19 cellular contexts compared by ENCODE assay signal in genomic region chr2:128444816-128445532, GRCh38.
DNase-seq lines count a peak whose midpoint lies in the region; ATAC-seq and TF ChIP-seq lines count a peak whose summit lies in the region.
"Had no signal": no experiment of that assay in that cellular context is flagged by ENCODE, and none has a peak within 500 bp of the region (broad histone marks: within the 10 kb centered on the region; RNA-seq: fewer than 3 reads in every experiment).

No MANE protein-coding gene starts in this region.

- intact Hi-C loops in activated CD4-positive, alpha-beta T cell treated with anti-CD3 and anti-CD28 coated beads for 36 hours (cut with DNase I, micrococcal nuclease), result no loop called here

- H3K36me3 ChIP-seq in BLaER1 treated with 17β-estradiol and CSF1 and Interleukin-3, amounts not matched to agents 10 nM and 100 nM, result peaks cover 0 to 24% (median 0%) of the 10 kb centered on the region in 11 experiments; a peak in 3 of 22 replicates
- H3K36me3 ChIP-seq in KOPT-K1 (ENCODE audit: insufficient read depth, low read length), result no peaks in the 10 kb centered on the region
- no peaks in the 10 kb centered on the region for H3K36me3 ChIP-seq in CD8-positive, alpha-beta memory T cell (ENCODE audit: insufficient read depth, low read length)
- H3K36me3 ChIP-seq: transverse colon had no signal

- POLR2A ChIA-PET in activated CD4-positive, alpha-beta T cell treated with anti-CD3 and anti-CD28 coated beads for 36 hours (lab: Charles Lee), result no interaction called here
- POLR2A ChIA-PET in CD8-positive, alpha-beta memory T cell (lab: Charles Lee), result no interaction called here

- H3K36me3 Mint-ChIP-seq in activated CD4-positive, alpha-beta T cell treated with anti-CD3 and anti-CD28 coated beads for 36 hours (ENCODE audit: low read depth), result no peaks in the 10 kb centered on the region
- H3K36me3 Mint-ChIP-seq in CD8-positive, alpha-beta memory T cell, result no peaks in the 10 kb centered on the region

- DNase-seq in ecto neural progenitor cell (ENCODE audit: low spot score) (peak; percentile 29), omental fat pad (ENCODE audit: low spot score) (peak; percentile 15), NCI-H1092 treated with DMSO at 0.1 percent for 48 hours (lab: John Stamatoyannopoulos, UW) (no peak)
- DNase-seq in activated CD4-positive, alpha-beta T cell treated with anti-CD3 and anti-CD28 coated beads for 36 hours, result no peak
- no peak for DNase-seq in CD8-positive, alpha-beta memory T cell
- DNase-seq: cerebellar nuclear complex; H7; hippocampal formation; KG1; kidney; NCI-H1417; NCI-H2227 treated with DMSO at 0.1 percent for 48 hours; stimulated activated naive CD4-positive, alpha-beta T cell; T-helper 9 cell; transverse colon had no signal

- peak overlapping the region in 4 of 11 experiments; percentile 6 to 48 (median 30); a peak in 4 of 22 replicates for H3K27ac ChIP-seq in BLaER1 treated with 17β-estradiol and CSF1 and Interleukin-3, amounts not matched to agents 10 nM and 100 nM
- peak overlapping the region; percentile 64 for H3K27ac ChIP-seq in KOPT-K1 (ENCODE audit: low read depth, low read length, poor library complexity, severe bottlenecking)
- H3K27ac ChIP-seq in CD8-positive, alpha-beta memory T cell (ENCODE audit: low read depth, low read length), result no peak overlapping the region
- H3K27ac ChIP-seq: transverse colon had no signal

- H3K4me1 Mint-ChIP-seq in activated CD4-positive, alpha-beta T cell treated with anti-CD3 and anti-CD28 coated beads for 36 hours, result no peaks in the 10 kb centered on the region
- H3K4me1 Mint-ChIP-seq in CD8-positive, alpha-beta memory T cell, result no peaks in the 10 kb centered on the region

- TF ChIP-seq CTCF in omental fat pad (IDR thresholded peaks at IDR 0.05), result no peak

- H4K20me1 ChIP-seq in BLaER1 treated with 17β-estradiol and CSF1 and Interleukin-3, amounts not matched to agents 10 nM and 100 nM, result peaks cover 0 to 31% (median 0%) of the 10 kb centered on the region in 11 experiments; a peak in 3 of 22 replicates

- no peaks in the 10 kb centered on the region for H3K9me3 Mint-ChIP-seq in activated CD4-positive, alpha-beta T cell treated with anti-CD3 and anti-CD28 coated beads for 36 hours (ENCODE audit: low read depth)
- no peaks in the 10 kb centered on the region for H3K9me3 Mint-ChIP-seq in CD8-positive, alpha-beta memory T cell

- ATAC-seq in omental fat pad (ENCODE audit: low FRiP score), result no peak
- no peak for ATAC-seq in activated CD4-positive, alpha-beta T cell treated with anti-CD3 and anti-CD28 coated beads for 36 hours
- no peak for ATAC-seq in HG03280 (IDR thresholded peaks at IDR 0.05; ENCODE audit: unreplicated experiment)
- ATAC-seq: Panc1 had no signal

- no peak overlapping the region for H3K4me3 ChIP-seq in BLaER1 treated with 17β-estradiol and CSF1 and Interleukin-3, amounts not matched to agents 10 nM and 100 nM
- H3K4me3 ChIP-seq in CD8-positive, alpha-beta memory T cell (ENCODE audit: low read length), result no peak overlapping the region
- H3K4me3 ChIP-seq: transverse colon had no signal

- H3K4me3 Mint-ChIP-seq in activated CD4-positive, alpha-beta T cell treated with anti-CD3 and anti-CD28 coated beads for 36 hours, result no peak overlapping the region
- no peak overlapping the region for H3K4me3 Mint-ChIP-seq in CD8-positive, alpha-beta memory T cell

- peaks cover 1% of the 10 kb centered on the region for H3K27me3 Mint-ChIP-seq in activated CD4-positive, alpha-beta T cell treated with anti-CD3 and anti-CD28 coated beads for 36 hours
- H3K27me3 Mint-ChIP-seq in CD8-positive, alpha-beta memory T cell, result peaks cover 11 to 15% of the 10 kb centered on the region in 2 donors

- CTCF ChIA-PET in activated CD4-positive, alpha-beta T cell treated with anti-CD3 and anti-CD28 coated beads for 36 hours (lab: Charles Lee), result interaction anchor here (1.3 kb wide), 1 partner anchor 23 kb away, joined by 6 read pairs; no protein-coding TSS in a partner anchor
- CTCF ChIA-PET in CD8-positive, alpha-beta memory T cell (lab: Charles Lee), result no interaction called here

- peak overlapping the region; percentile 80 to 100 (median 97) for H3K4me2 ChIP-seq in BLaER1 treated with 17β-estradiol and CSF1 and Interleukin-3, amounts not matched to agents 10 nM and 100 nM

- peaks cover 71 to 88% (median 74%) of the 10 kb centered on the region in 10 experiments for H3K4me1 ChIP-seq in BLaER1 treated with 17β-estradiol and CSF1 and Interleukin-3, amounts not matched to agents 10 nM and 100 nM
- no peaks in the 10 kb centered on the region for H3K4me1 ChIP-seq in CD8-positive, alpha-beta memory T cell (ENCODE audit: insufficient read depth, low read length)

- H3K9ac ChIP-seq in BLaER1 treated with 17β-estradiol and CSF1 and Interleukin-3, amounts not matched to agents 10 nM and 100 nM, result peak overlapping the region in 5 of 11 experiments; percentile 9 to 52 (median 50); a peak in 6 of 22 replicates

- H3K27me3 ChIP-seq in BLaER1 treated with 17β-estradiol and CSF1 and Interleukin-3, amounts not matched to agents 10 nM and 100 nM, result peaks cover 0 to 4% (median 0%) of the 10 kb centered on the region in 11 experiments; a peak in 2 of 22 replicates
- H3K27me3 ChIP-seq in CD8-positive, alpha-beta memory T cell (ENCODE audit: insufficient read depth, low read length, poor library complexity, severe bottlenecking), result no peaks in the 10 kb centered on the region
- H3K27me3 ChIP-seq: transverse colon had no signal

- no peaks in the 10 kb centered on the region for H3K9me3 ChIP-seq in BLaER1 treated with 17β-estradiol and CSF1 and Interleukin-3, amounts not matched to agents 10 nM and 100 nM (replicated peaks in 1 of 11)
- H3K9me3 ChIP-seq in KOPT-K1 (ENCODE audit: insufficient read depth, low read length, poor library complexity, severe bottlenecking), result no peaks in the 10 kb centered on the region
- no peaks in the 10 kb centered on the region for H3K9me3 ChIP-seq in CD8-positive, alpha-beta memory T cell (ENCODE audit: low read length)
- H3K9me3 ChIP-seq: transverse colon had no signal

- H3K27ac Mint-ChIP-seq in activated CD4-positive, alpha-beta T cell treated with anti-CD3 and anti-CD28 coated beads for 36 hours, result no peak overlapping the region
- H3K27ac Mint-ChIP-seq in CD8-positive, alpha-beta memory T cell, result no peak overlapping the region

Comparison
In these comparisons a context has a peak if more than half of its experiments do, and no peak if none do; other contexts are left out.
1. DNase-seq: peak in ecto neural progenitor cell (single experiment) and omental fat pad (single experiment); none in activated CD4-positive, alpha-beta T cell treated with anti-CD3 and anti-CD28 coated beads for 36 hours (single experiment), CD8-positive, alpha-beta memory T cell (0 of 5) and NCI-H1092 treated with DMSO at 0.1 percent for 48 hours (single experiment).